ENCODE assay signal across 40 cellular contexts in the genomic region with DNA sequence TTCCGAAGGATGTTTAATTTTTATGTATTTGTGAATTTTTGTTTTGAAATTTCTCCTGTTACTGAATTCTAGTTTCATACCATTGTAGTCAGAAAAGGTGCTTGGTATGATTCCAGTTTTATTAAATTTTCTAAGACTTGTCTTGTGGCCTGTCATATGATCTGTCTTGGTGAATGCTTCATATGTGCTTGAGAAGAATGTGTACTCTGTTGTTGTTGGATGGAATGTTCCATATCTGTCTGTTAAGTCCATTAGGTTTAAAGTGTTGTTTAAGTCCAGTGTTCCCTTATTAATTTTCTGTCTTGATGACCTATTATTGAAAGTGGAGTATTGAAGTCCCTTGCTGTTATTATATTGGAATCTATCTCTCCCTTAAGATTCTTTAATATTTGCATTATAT.
"Had no signal": no experiment of that assay in that cellular context is flagged by ENCODE, and none has a peak within 500 bp of the region (broad histone marks: within the 10 kb centered on the region; RNA-seq: fewer than 3 reads in every experiment).

No MANE protein-coding gene starts in this region.

- H3K4me1 Mint-ChIP-seq: activated naive CD4-positive, alpha-beta T cell treated with anti-CD3 and anti-CD28 coated beads, Interleukin-2, amount 10 ng/mL, durations not matched to agents 7 days and 5 days; activated naive CD4-positive, alpha-beta T cell treated with anti-CD3 and anti-CD28 coated beads, Interleukin-2, amount 50 U/mL, for 24 hours; activated naive CD8-positive, alpha-beta T cell treated with anti-CD3 and anti-CD28 coated beads for 36 hours; activated naive CD8-positive, alpha-beta T cell treated with anti-CD3 and anti-CD28 coated beads, Interleukin-2, amount 10 ng/mL, durations not matched to agents 7 days and 5 days; activated naive CD8-positive, alpha-beta T cell treated with anti-CD3 and anti-CD28 coated beads, Interleukin-2, amount 50 U/mL, for 24 hours; activated T-helper 17 cell treated with anti-CD3 and anti-CD28 coated beads, Interleukin-2, amount 50 U/mL, for 72 hours; brain; central memory CD8-positive, alpha-beta T cell had no signal

- DNase-seq: activated effector memory CD4-positive, alpha-beta T cell treated with anti-CD3 and anti-CD28 coated beads, Interleukin-2, amount 50 U/mL, for 16 hours; activated effector memory CD4-positive, alpha-beta T cell treated with Interleukin-2 at 50 U/mL for 16 hours; activated gamma-delta T cell; activated gamma-delta T cell treated with Interleukin-2 at 50 U/mL for 16 hours; activated naive CD4-positive, alpha-beta T cell; activated naive CD4-positive, alpha-beta T cell treated with anti-CD3 and anti-CD28 coated beads for 36 hours; activated naive CD4-positive, alpha-beta T cell treated with anti-CD3 and anti-CD28 coated beads, Interleukin-2, amount 10 ng/mL, durations not matched to agents 7 days and 5 days; activated naive CD4-positive, alpha-beta T cell treated with anti-CD3 and anti-CD28 coated beads, Interleukin-2, amount 50 U/mL, for 16 hours; activated naive CD4-positive, alpha-beta T cell treated with Interleukin-2 at 50 U/mL for 16 hours; activated naive CD8-positive, alpha-beta T cell treated with anti-CD3 and anti-CD28 coated beads for 36 hours; activated naive CD8-positive, alpha-beta T cell treated with anti-CD3 and anti-CD28 coated beads, Interleukin-2, amount 10 ng/mL, durations not matched to agents 7 days and 5 days; activated naive CD8-positive, alpha-beta T cell treated with anti-CD3 and anti-CD28 coated beads, Interleukin-2, amount 50 U/mL, for 24 hours; activated T-cell treated with anti-CD3 and anti-CD28 coated beads, Interleukin-2, amount 50 U/mL, for 1 hour; activated T-cell treated with anti-CD3 and anti-CD28 coated beads, Interleukin-2, amount 50 U/mL, for 24 hours; activated T-cell treated with anti-CD3 and anti-CD28 coated beads, Interleukin-2, amount 50 U/mL, for 4 hours; activated T-cell treated with anti-CD3 and anti-CD28 coated beads, Interleukin-2, amount 50 U/mL, for 48 hours; activated T-cell treated with anti-CD3 and anti-CD28 coated beads, Interleukin-2, amount 50 U/mL, for 72 hours; adrenal gland; amniotic stem cell; amygdala; anterior cingulate cortex; aorta; body of pancreas; brain microvascular endothelial cell; caudate nucleus; cerebellar nuclear complex had no signal

- H3K36me3 Mint-ChIP-seq: activated naive CD4-positive, alpha-beta T cell treated with anti-CD3 and anti-CD28 coated beads, Interleukin-2, amount 10 ng/mL, durations not matched to agents 7 days and 5 days; activated naive CD8-positive, alpha-beta T cell; activated naive CD8-positive, alpha-beta T cell treated with anti-CD3 and anti-CD28 coated beads, Interleukin-2, amount 10 ng/mL, durations not matched to agents 7 days and 5 days had no signal

- FAIRE-seq: astrocyte, bronchial epithelial cell, colon had no signal

- H3K27ac Mint-ChIP-seq: activated naive CD4-positive, alpha-beta T cell treated with anti-CD3 and anti-CD28 coated beads for 36 hours; activated naive CD4-positive, alpha-beta T cell treated with anti-CD3 and anti-CD28 coated beads, Interleukin-2, amount 10 ng/mL, durations not matched to agents 7 days and 5 days; activated naive CD4-positive, alpha-beta T cell treated with anti-CD3 and anti-CD28 coated beads, Interleukin-2, amount 50 U/mL, for 24 hours; activated naive CD4-positive, alpha-beta T cell treated with anti-CD3 and anti-CD28 coated beads, Interleukin-2, amount 50 U/mL, for 72 hours; activated naive CD8-positive, alpha-beta T cell; activated naive CD8-positive, alpha-beta T cell treated with anti-CD3 and anti-CD28 coated beads for 36 hours; activated naive CD8-positive, alpha-beta T cell treated with anti-CD3 and anti-CD28 coated beads, Interleukin-2, amount 10 ng/mL, durations not matched to agents 7 days and 5 days; activated naive CD8-positive, alpha-beta T cell treated with anti-CD3 and anti-CD28 coated beads, Interleukin-2, amount 50 U/mL, for 24 hours; activated T-cell treated with anti-CD3 and anti-CD28 coated beads, Interleukin-2, amount 50 U/mL, for 24 hours; activated T-cell treated with anti-CD3 and anti-CD28 coated beads, Interleukin-2, amount 50 U/mL, for 72 hours; activated T-helper 1 cell treated with anti-CD3 and anti-CD28 coated beads, Interleukin-12 subunit alpha, Interleukin-12 subunit beta, Interleukin-2, Interleukin-4 antibody, amounts not matched to agents 30 ng/mL and 10 ng/mL and 1 ng/mL, durations not matched to agents 14 hours and 24 hours and 36 hours; activated T-helper 17 cell treated with anti-CD3 and anti-CD28 coated beads, Interleukin-2, amount 50 U/mL, for 72 hours; activated T-helper 2 cell treated with anti-CD3 and anti-CD28 coated beads, Interferon-gamma antibody, Interleukin-2, Interleukin-4, amounts not matched to agents 10 μg/mL and 5 μg/mL and 100 μg/mL, durations not matched to agents 14 hours and 24 hours and 36 hours; brain had no signal

- H3K4me3 ChIP-seq: adrenal gland, ascending aorta, body of pancreas, breast epithelium, cardiac muscle cell had no signal

- H3K4me3 Mint-ChIP-seq: activated naive CD4-positive, alpha-beta T cell treated with anti-CD3 and anti-CD28 coated beads for 36 hours; activated naive CD4-positive, alpha-beta T cell treated with anti-CD3 and anti-CD28 coated beads, Interleukin-2, amount 10 ng/mL, durations not matched to agents 7 days and 5 days; activated naive CD4-positive, alpha-beta T cell treated with anti-CD3 and anti-CD28 coated beads, Interleukin-2, amount 50 U/mL, for 24 hours; activated naive CD8-positive, alpha-beta T cell; activated naive CD8-positive, alpha-beta T cell treated with anti-CD3 and anti-CD28 coated beads for 36 hours; activated naive CD8-positive, alpha-beta T cell treated with anti-CD3 and anti-CD28 coated beads, Interleukin-2, amount 10 ng/mL, durations not matched to agents 7 days and 5 days; activated naive CD8-positive, alpha-beta T cell treated with anti-CD3 and anti-CD28 coated beads, Interleukin-2, amount 50 U/mL, for 24 hours; activated T-cell treated with anti-CD3 and anti-CD28 coated beads, Interleukin-2, amount 50 U/mL, for 24 hours; activated T-cell treated with anti-CD3 and anti-CD28 coated beads, Interleukin-2, amount 50 U/mL, for 4 hours; activated T-cell treated with anti-CD3 and anti-CD28 coated beads, Interleukin-2, amount 50 U/mL, for 72 hours; activated T-helper 1 cell treated with anti-CD3 and anti-CD28 coated beads, Interleukin-12 subunit alpha, Interleukin-12 subunit beta, Interleukin-2, Interleukin-4 antibody, amounts not matched to agents 30 ng/mL and 10 ng/mL and 1 ng/mL, durations not matched to agents 14 hours and 24 hours and 36 hours; activated T-helper 17 cell treated with anti-CD3 and anti-CD28 coated beads, Interleukin-2, amount 50 U/mL, for 72 hours; brain; central memory CD8-positive, alpha-beta T cell had no signal

- H3K27me3 Mint-ChIP-seq: activated naive CD8-positive, alpha-beta T cell treated with anti-CD3 and anti-CD28 coated beads for 36 hours; activated naive CD8-positive, alpha-beta T cell treated with anti-CD3 and anti-CD28 coated beads, Interleukin-2, amount 10 ng/mL, durations not matched to agents 7 days and 5 days; activated T-helper 17 cell treated with anti-CD3 and anti-CD28 coated beads, Interleukin-2, amount 50 U/mL, for 72 hours; central memory CD8-positive, alpha-beta T cell had no signal
